1 cellular context compared by ENCODE assay signal in genomic region chr1:26275580-26276431, GRCh38.
A peak's percentile ranks its signal among the peaks of the same experiment; 100 is the strongest.
TF ChIP-seq lines count a peak whose summit lies in the region.

No MANE protein-coding gene starts in this region.

TF ChIP-seq in K562, 482 proteins besides CTCF, POLR2A, EP300 and RAD21 (continued from another document and continues in another):
- TF ChIP-seq ZBTB2 (IDR thresholded peaks at IDR 0.05) (0 out of 2 replicates have a peak, but pooled peaks have one; percentile 45), NR2F6 (CRISPR knock-in tag; IDR thresholded peaks at IDR 0.05) (no peak), ZBTB1 (CRISPR knock-in tag; IDR thresholded peaks at IDR 0.05; ENCODE audit: borderline replicate concordance, low read depth) (0 out of 2 replicates have a peak, but pooled peaks have one; percentile 22), NFIX (CRISPR knock-in tag; IDR thresholded peaks at IDR 0.05; ENCODE audit: low read depth) (no peak), ZBTB7A (IDR thresholded peaks at IDR 0.05; ENCODE audit: borderline replicate concordance, control insufficient read depth, low read depth, low read length) (no peak), ZBTB43 (CRISPR knock-in tag; IDR thresholded peaks at IDR 0.05) (no peak), CEBPG (CRISPR knock-in tag; IDR thresholded peaks at IDR 0.05) (no peak), CEBPG (tag; conservative IDR thresholded peaks at IDR 0.05 in 1 of 2, IDR thresholded peaks at IDR 0.05 in 1 of 2) (no peak), POLR3A (IDR thresholded peaks at IDR 0.05; ENCODE audit: borderline replicate concordance, extremely low read depth, insufficient read depth, insufficient read length) (no peak), PURB (CRISPR knock-in tag; IDR thresholded peaks at IDR 0.05; ENCODE audit: low read depth) (no peak), EZH2 (IDR thresholded peaks at IDR 0.05; ENCODE audit: borderline replicate concordance, low read depth, low read length) (no peak), ZSCAN32 (CRISPR knock-in tag; IDR thresholded peaks at IDR 0.05) (no peak), ZBTB33 (CRISPR knock-in tag; IDR thresholded peaks at IDR 0.05) (peak; percentile 51; the same call in 1 of the 2 replicates), KDM4B (IDR thresholded peaks at IDR 0.05; ENCODE audit: borderline replicate concordance in 2 of 2, low read depth in 1 of 2) (no peak), ZKSCAN3 (CRISPR knock-in tag; IDR thresholded peaks at IDR 0.05) (no peak), RFX5 (IDR thresholded peaks at IDR 0.05; ENCODE audit: low read depth, low read length) (no peak), SNAPC5 (CRISPR knock-in tag; IDR thresholded peaks at IDR 0.05) (no peak), MLX (CRISPR knock-in tag; conservative IDR thresholded peaks at IDR 0.05) (no peak), BACH1 (tag; IDR thresholded peaks at IDR 0.05) (0 out of 2 replicates have a peak, but pooled peaks have one; percentile 48), ZNF274 (IDR thresholded peaks at IDR 0.05; ENCODE audit: borderline replicate concordance, low read depth, low read length) (no peak), ZNF77 (CRISPR knock-in tag; IDR thresholded peaks at IDR 0.05) (no peak), MCM2 (IDR thresholded peaks at IDR 0.05; ENCODE audit: low read depth) (no peak), SAP30 (IDR thresholded peaks at IDR 0.05; ENCODE audit: borderline replicate concordance, insufficient read depth, low read depth, low read length, poor library complexity, severe bottlenecking) (no peak), ZC3H4 (CRISPR knock-in tag; IDR thresholded peaks at IDR 0.05; ENCODE audit: borderline replicate concordance) (0 out of 2 replicates have a peak, but pooled peaks have one; percentile 33), HNRNPUL1 (IDR thresholded peaks at IDR 0.05; ENCODE audit: low read length) (no peak), ZNF124 (CRISPR knock-in tag; IDR thresholded peaks at IDR 0.05) (no peak), TEAD4 (IDR thresholded peaks at IDR 0.05; ENCODE audit: low read length) (no peak; the same call in 1 of the 2 replicates), TEAD4 (CRISPR knock-in tag; IDR thresholded peaks at IDR 0.05; ENCODE audit: borderline replicate concordance) (no peak), MNT (conservative IDR thresholded peaks at IDR 0.05) (peak; percentile 83 to 86), SAFB2 (IDR thresholded peaks at IDR 0.05; ENCODE audit: borderline replicate concordance, low read depth, low read length, severe bottlenecking) (no peak), SRSF1 (IDR thresholded peaks at IDR 0.05; ENCODE audit: low read depth, low read length) (no peak), CBFB (CRISPR knock-in tag; IDR thresholded peaks at IDR 0.05) (no peak), RAD51 (IDR thresholded peaks at IDR 0.05; ENCODE audit: borderline replicate concordance, low read depth) (peak; percentile 92), ZBTB49 (CRISPR knock-in tag; IDR thresholded peaks at IDR 0.05; ENCODE audit: borderline replicate concordance) (no peak), TCF7L2 (IDR thresholded peaks at IDR 0.05; ENCODE audit: low read depth, low read length) (no peak), GABPB1 (CRISPR knock-in tag; IDR thresholded peaks at IDR 0.05) (peak; percentile 7; the same call in 1 of the 2 replicates), HMBOX1 (IDR thresholded peaks at IDR 0.05) (peak; percentile 72), ZNF507 (tag; conservative IDR thresholded peaks at IDR 0.05) (no peak), SP1 (CRISPR knock-in tag; IDR thresholded peaks at IDR 0.05) (peak; percentile 53; the same call in 1 of the 2 replicates), IFI16 (CRISPR knock-in tag; IDR thresholded peaks at IDR 0.05) (no peak), NRF1 (conservative IDR thresholded peaks at IDR 0.05 in 1 of 2, IDR thresholded peaks at IDR 0.05 in 1 of 2) (peak in 1 of 2 experiments; percentile 7; a peak in 1 of 4 replicates), PHF20 (IDR thresholded peaks at IDR 0.05; ENCODE audit: partially characterized antibody) (no peak), MEF2A (IDR thresholded peaks at IDR 0.05; ENCODE audit: control insufficient read depth, low read depth, low read length) (no peak), POLR3G (IDR thresholded peaks at IDR 0.05; ENCODE audit: extremely low read depth, insufficient read length, insufficient replicate concordance) (no peak), HDGF (IDR thresholded peaks at IDR 0.05) (no peak; the same call in none of the 2 replicates), NFRKB (IDR thresholded peaks at IDR 0.05; ENCODE audit: low read depth) (no peak), ZNF398 (CRISPR knock-in tag; IDR thresholded peaks at IDR 0.05) (no peak), NR2C1 (IDR thresholded peaks at IDR 0.05) (no peak), NR2C1 (tag; IDR thresholded peaks at IDR 0.05) (no peak), YBX1 (IDR thresholded peaks at IDR 0.05) (no peak), E2F4 (CRISPR knock-in tag; IDR thresholded peaks at IDR 0.05; ENCODE audit: low read depth) (no peak), CCAR2 (IDR thresholded peaks at IDR 0.05; ENCODE audit: low read depth, low read length) (no peak), ZBTB34 (CRISPR knock-in tag; IDR thresholded peaks at IDR 0.05) (no peak), ZNF263 (CRISPR knock-in tag; IDR thresholded peaks at IDR 0.05; ENCODE audit: borderline replicate concordance) (0 out of 2 replicates have a peak, but pooled peaks have one; percentile 24), PHF8 (IDR thresholded peaks at IDR 0.05; ENCODE audit: borderline replicate concordance, low read length) (no peak), ZNF197 (CRISPR knock-in tag; IDR thresholded peaks at IDR 0.05; ENCODE audit: low read depth) (no peak), NCOR1 (IDR thresholded peaks at IDR 0.05) (peak; percentile 30; the same call in 1 of the 2 replicates), ZNF282 (CRISPR knock-in tag; IDR thresholded peaks at IDR 0.05) (no peak), PTTG1 (tag; IDR thresholded peaks at IDR 0.05; ENCODE audit: low read depth) (no peak)
